ENCODE assay signal across 1 cellular context in genomic region chr3:124617177-124617576, GRCh38.
TF ChIP-seq lines count a peak whose summit lies in the region.

No MANE protein-coding gene starts in this region.

TF ChIP-seq in K562, 482 proteins besides CTCF, POLR2A, EP300 and RAD21 (continued from another document):
- TF ChIP-seq, protein P1, sequence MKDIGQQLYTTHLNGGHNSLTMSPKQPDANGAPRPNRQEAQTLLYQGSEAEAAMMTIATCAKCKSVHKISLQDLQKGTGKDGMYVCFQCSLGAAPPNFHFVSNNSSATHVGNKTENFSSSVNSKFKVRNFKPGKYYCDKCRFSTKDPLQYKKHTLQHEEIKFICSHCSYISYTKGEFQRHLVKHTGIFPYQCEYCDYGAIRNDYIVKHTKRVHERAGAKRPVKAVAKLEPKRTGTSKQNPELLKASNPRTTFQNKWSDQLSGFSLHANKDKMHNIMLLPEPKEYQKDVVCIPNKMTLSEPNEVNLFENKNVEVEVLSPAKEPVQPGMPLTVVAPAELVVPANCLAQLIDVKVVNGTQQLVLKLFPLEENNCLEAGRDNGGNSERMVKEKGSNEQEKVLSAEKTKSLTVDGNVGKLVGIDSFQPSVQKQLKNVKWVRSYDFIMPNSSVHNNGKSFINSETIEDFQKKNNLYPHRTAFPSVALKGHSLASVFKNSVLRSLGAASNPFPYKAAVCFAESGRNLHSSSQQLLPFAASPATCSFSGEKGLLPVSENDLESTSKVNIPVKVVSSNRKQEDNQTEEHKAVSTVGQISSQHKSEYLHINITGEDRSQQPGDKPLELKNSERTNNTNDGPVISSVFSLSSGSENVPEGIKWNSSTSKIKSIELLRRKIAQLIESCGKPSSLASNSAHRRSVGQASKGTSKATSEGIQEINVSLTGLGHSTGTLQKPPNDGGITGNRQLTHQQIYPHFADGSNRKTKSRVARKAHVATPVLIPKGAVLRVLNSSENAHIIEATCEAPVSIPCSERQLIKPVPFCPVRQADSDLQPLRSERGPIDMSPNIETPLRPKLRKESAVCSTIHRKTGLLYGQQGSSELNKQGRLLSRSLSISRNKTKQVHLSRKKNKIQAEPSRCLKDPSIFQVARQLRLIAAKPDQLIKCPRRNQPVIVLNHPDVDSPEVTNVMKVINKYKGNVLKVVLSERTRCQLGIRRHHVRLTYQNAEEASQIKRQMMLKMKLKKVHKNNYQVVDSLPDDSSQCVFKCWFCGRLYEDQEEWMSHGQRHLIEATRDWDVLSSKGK (CRISPR knock-in tag; IDR thresholded peaks at IDR 0.05) = no peak
